In genomic region chr5:124630767-124631704, GRCh38 we compare ENCODE assay signal across 1 cellular context.
TF ChIP-seq lines count a peak whose summit lies in the region.

No MANE protein-coding gene starts in this region.

TF ChIP-seq in WTC11, 78 proteins besides CTCF, POLR2A, EP300 and RAD21 (continued from another document):
- TF ChIP-seq STAT6 (CRISPR knock-in tag; conservative IDR thresholded peaks at IDR 0.05; ENCODE audit: low read depth) (no peak), RORB (CRISPR knock-in tag; IDR thresholded peaks at IDR 0.05) (no peak), ZBTB21 (CRISPR knock-in tag; IDR thresholded peaks at IDR 0.05; ENCODE audit: borderline replicate concordance) (no peak)
